28 cellular contexts compared by ENCODE assay signal in genomic region chr7:132541656-132542055, GRCh38. TPM values are rescaled to one million over a fixed set of nuclear protein-coding genes. Genes with fewer than 3 reads are reported as not detected.
DNase-seq lines count a peak whose midpoint lies in the region; ATAC-seq, FAIRE-seq and TF ChIP-seq lines count a peak whose summit lies in the region.
"Had no signal": no experiment of that assay in that cellular context is flagged by ENCODE, and none has a peak within 500 bp of the region (broad histone marks: within the 10 kb centered on the region; RNA-seq: fewer than 3 reads in every experiment).

No MANE protein-coding gene starts in this region.

- no peaks in the 10 kb centered on the region for H3K27me3 Mint-ChIP-seq in stimulated activated naive CD8-positive, alpha-beta T cell treated with anti-CD3 and anti-CD28 coated beads, Interleukin-15, amount 100 ng/mL, for 72 hours
- peaks cover 8 to 20% (median 13%) of the 10 kb centered on the region in 3 donors for H3K27me3 Mint-ChIP-seq in CD14-positive monocyte (ENCODE audit: low read depth in 3 of 3)

- intact Hi-C loops in CD14-positive monocyte (cut with micrococcal nuclease) = no loop called here

- no peaks in the 10 kb centered on the region for H3K36me3 Mint-ChIP-seq in CD14-positive monocyte

- peak; percentile 34 for ATAC-seq in stimulated activated naive CD8-positive, alpha-beta T cell treated with anti-CD3 and anti-CD28 coated beads, Interleukin-15, amount 100 ng/mL, for 72 hours
- no peak for ATAC-seq in stimulated activated naive CD8-positive, alpha-beta T cell treated with anti-CD3 and anti-CD28 coated beads, Interleukin-15, Interleukin-2, amounts not matched to agents 100 U/mL and 50 U/mL, for 24 hours
- ATAC-seq: A549, Right ventricle myocardium inferior, SK-N-SH treated with all-trans-retinoic acid at 6 μM for 48 hours had no signal

- no peak for TF ChIP-seq CTCF in bronchial epithelial cell (IDR thresholded peaks at IDR 0.05; ENCODE audit: insufficient read depth, low read length, severe bottlenecking)
- no peak for TF ChIP-seq CTCF in CD14-positive monocyte (IDR thresholded peaks at IDR 0.05)

- no peak for FAIRE-seq in bronchial epithelial cell (lab: Jason Lieb, UNC)
- FAIRE-seq: A549, G401.6 had no signal

- no peak overlapping the region for H3K4me3 ChIP-seq in bronchial epithelial cell (ENCODE audit: low read depth, low read length)
- H3K4me3 ChIP-seq: A549; BLaER1 treated with 17β-estradiol and CSF1 and Interleukin-3, amounts not matched to agents 10 nM and 100 nM; PC-9; SJCRH30 had no signal

- H3K36me3 ChIP-seq in bronchial epithelial cell (ENCODE audit: control insufficient read depth, insufficient read depth, low read length) = no peaks in the 10 kb centered on the region
- H3K36me3 ChIP-seq: BLaER1 treated with 17β-estradiol and CSF1 and Interleukin-3, amounts not matched to agents 10 nM and 100 nM; SJCRH30 had no signal

- H3K4me3 Mint-ChIP-seq in stimulated activated naive CD8-positive, alpha-beta T cell treated with anti-CD3 and anti-CD28 coated beads, Interleukin-15, amount 100 ng/mL, for 72 hours = no peak overlapping the region
- no peak overlapping the region for H3K4me3 Mint-ChIP-seq in CD14-positive monocyte
- H3K4me3 Mint-ChIP-seq: CD4-positive, alpha-beta memory T cell had no signal

- no peak overlapping the region for H3K27ac Mint-ChIP-seq in stimulated activated naive CD8-positive, alpha-beta T cell treated with anti-CD3 and anti-CD28 coated beads, Interleukin-15, amount 100 ng/mL, for 72 hours
- no peak overlapping the region for H3K27ac Mint-ChIP-seq in CD14-positive monocyte
- H3K27ac Mint-ChIP-seq: CD4-positive, alpha-beta memory T cell had no signal

- no peak for DNase-seq in stimulated activated naive CD8-positive, alpha-beta T cell treated with anti-CD3 and anti-CD28 coated beads, Interleukin-15, amount 100 ng/mL, for 72 hours
- no peak for DNase-seq in stimulated activated naive CD8-positive, alpha-beta T cell treated with anti-CD3 and anti-CD28 coated beads, Interleukin-15, Interleukin-2, amounts not matched to agents 100 U/mL and 50 U/mL, for 24 hours
- DNase-seq in bronchial epithelial cell (ENCODE audit: low read depth) = peak; percentile 7
- peak; percentile 31 for DNase-seq in iPS-NIHi11 (ENCODE audit: low spot score)
- no peak for DNase-seq in HuH-7 (ENCODE audit: low spot score)
- no peak for DNase-seq in CD14-positive monocyte (ENCODE audit: low spot score)
- no peak for DNase-seq in NCI-H1105 treated with DMSO at 0.1 percent for 48 hours (lab: John Stamatoyannopoulos, UW)
- DNase-seq: AML-193; CD4-positive, alpha-beta memory T cell; COR-L47; GOT3; KBM-7; MV-4-11; NCI-H1105; NCI-H1694; NCI-H2081; NCI-H2227 treated with DMSO at 0.1 percent for 48 hours; NCI-H526 treated with DMSO at 0.1 percent for 48 hours; PC-9; SJCRH30 had no signal

- peaks cover 32% of the 10 kb centered on the region for H3K4me1 Mint-ChIP-seq in stimulated activated naive CD8-positive, alpha-beta T cell treated with anti-CD3 and anti-CD28 coated beads, Interleukin-15, amount 100 ng/mL, for 72 hours
- peaks cover 9% of the 10 kb centered on the region for H3K4me1 Mint-ChIP-seq in CD14-positive monocyte
- H3K4me1 Mint-ChIP-seq: CD4-positive, alpha-beta memory T cell had no signal

- no peaks in the 10 kb centered on the region for H3K27me3 ChIP-seq in bronchial epithelial cell (ENCODE audit: control insufficient read depth, insufficient read depth, low read length)
- H3K27me3 ChIP-seq: BLaER1 treated with 17β-estradiol and CSF1 and Interleukin-3, amounts not matched to agents 10 nM and 100 nM; SJCRH30 had no signal

- no peaks in the 10 kb centered on the region for H3K9me3 Mint-ChIP-seq in stimulated activated naive CD8-positive, alpha-beta T cell treated with anti-CD3 and anti-CD28 coated beads, Interleukin-15, amount 100 ng/mL, for 72 hours
- peaks cover 0 to 4% (median 0%) of the 10 kb centered on the region in 7 donors for H3K9me3 Mint-ChIP-seq in CD14-positive monocyte

RNA-seq across cellular contexts. Expression of gene PLXNA4, which starts 34.6 kb away (rescaled TPM):
- under 0.01 TPM in 2 replicates for total RNA-seq in bronchial epithelial cell
- not detected for polyA plus RNA-seq in CD14-positive monocyte
- total RNA-seq: HT-29, LHCN-M2, MCF 10A had no signal

Comparison
In these comparisons a context has a peak if more than half of its experiments do, and no peak if none do; other contexts are left out.
1. DNase-seq: peak in bronchial epithelial cell (single experiment) and iPS-NIHi11 (single experiment); none in stimulated activated naive CD8-positive, alpha-beta T cell treated with anti-CD3 and anti-CD28 coated beads, Interleukin-15, amount 100 ng/mL, for 72 hours (0 of 2), stimulated activated naive CD8-positive, alpha-beta T cell treated with anti-CD3 and anti-CD28 coated beads, Interleukin-15, Interleukin-2, amounts not matched to agents 100 U/mL and 50 U/mL, for 24 hours (single experiment), HuH-7 (single experiment), CD14-positive monocyte (single experiment) and NCI-H1105 treated with DMSO at 0.1 percent for 48 hours (single experiment).